ENCODE assay signal across 1 cellular context in the genomic region with DNA sequence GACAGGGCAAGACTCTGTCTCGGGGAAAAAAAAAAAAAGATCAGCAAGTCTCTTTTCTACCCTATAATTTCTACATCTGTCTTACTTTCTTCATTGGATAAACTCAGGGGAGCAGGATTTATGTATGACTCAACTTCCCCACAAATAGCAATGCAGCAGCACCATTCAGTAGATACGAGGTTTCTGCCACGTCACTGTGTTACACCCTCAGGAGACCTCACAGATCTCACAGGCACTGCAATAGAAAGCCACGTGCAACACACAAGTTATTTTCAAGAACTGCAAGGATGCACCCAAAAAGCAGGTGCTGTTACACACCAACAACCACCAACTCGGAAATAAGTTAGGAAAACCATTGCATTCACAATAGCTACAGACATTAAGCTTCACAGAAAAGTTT.
TF ChIP-seq lines count a peak whose summit lies in the region.

No MANE protein-coding gene starts in this region.

TF ChIP-seq in endothelial cell of umbilical vein, 7 proteins besides CTCF, POLR2A, EP300 and RAD21:
- TF ChIP-seq EZH2 (IDR thresholded peaks at IDR 0.05; ENCODE audit: borderline replicate concordance, low read depth, low read length, severe bottlenecking) (no peak), MYC (IDR thresholded peaks at IDR 0.05; ENCODE audit: low read depth, low read length) (no peak), POLR2AphosphoS5 (IDR thresholded peaks at IDR 0.05; ENCODE audit: insufficient read depth, low read depth, low read length) (no peak), GATA2 (IDR thresholded peaks at IDR 0.05; ENCODE audit: insufficient read depth, insufficient read length, low read depth, low read length) (no peak), FOS (IDR thresholded peaks at IDR 0.05; ENCODE audit: borderline replicate concordance, insufficient read depth, low read length) (no peak), JUN (IDR thresholded peaks at IDR 0.05; ENCODE audit: borderline replicate concordance, insufficient read depth, insufficient read length, low read depth) (no peak)
- TF ChIP-seq, protein P1, sequence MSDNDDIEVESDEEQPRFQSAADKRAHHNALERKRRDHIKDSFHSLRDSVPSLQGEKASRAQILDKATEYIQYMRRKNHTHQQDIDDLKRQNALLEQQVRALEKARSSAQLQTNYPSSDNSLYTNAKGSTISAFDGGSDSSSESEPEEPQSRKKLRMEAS (IDR thresholded peaks at IDR 0.05; ENCODE audit: insufficient read depth, insufficient read length), result no peak
